ENCODE assay signal across 1 cellular context in genomic region chr6:14542670-14543366, GRCh38.
TF ChIP-seq lines count a peak whose summit lies in the region.

No MANE protein-coding gene starts in this region.

TF ChIP-seq in HEK293, 187 proteins besides CTCF, POLR2A, EP300 and RAD21 (continued from another document):
- TF ChIP-seq PBX3 (CRISPR knock-in tag; IDR thresholded peaks at IDR 0.05) (no peak), ZNF513 (tag by site-specific recombination; IDR thresholded peaks at IDR 0.05) (peak; percentile 65)
